ENCODE assay signal across 22 cellular contexts in the genomic region with DNA sequence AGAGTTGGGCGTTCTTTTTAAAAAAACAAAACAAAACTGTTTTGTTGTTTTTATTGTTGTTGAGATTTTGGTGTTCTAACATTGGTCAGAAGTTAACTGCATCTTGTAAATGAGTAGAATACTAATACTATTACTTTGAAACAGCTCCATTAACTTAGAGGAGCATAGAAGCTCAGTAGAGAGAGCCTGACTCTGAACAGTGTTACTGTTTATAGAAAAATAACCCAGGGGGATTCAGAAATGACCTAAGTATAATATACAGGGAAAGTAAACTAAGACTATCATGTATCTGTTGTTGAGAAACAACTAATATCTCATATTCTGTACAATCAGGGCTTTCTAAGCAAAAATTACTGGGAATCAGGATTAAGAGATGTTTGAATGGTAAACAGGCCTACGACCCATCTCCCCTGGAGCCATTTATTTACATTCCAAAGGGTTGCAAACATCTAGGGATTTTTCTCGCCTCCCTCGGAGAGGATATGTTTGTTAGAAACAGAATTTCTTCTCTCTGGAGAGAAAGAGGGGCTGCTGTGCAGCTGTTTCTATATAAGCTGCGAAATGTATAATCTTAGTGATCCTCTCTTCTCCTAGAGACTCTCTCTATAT.
DNase-seq lines count a peak whose midpoint lies in the region; TF ChIP-seq lines count a peak whose summit lies in the region.
"Had no signal": no experiment of that assay in that cellular context is flagged by ENCODE, and none has a peak within 500 bp of the region (broad histone marks: within the 10 kb centered on the region; RNA-seq: fewer than 3 reads in every experiment).

No MANE protein-coding gene starts in this region.

- peaks cover 36% of the 10 kb centered on the region for H3K4me1 ChIP-seq in HUES48 (ENCODE audit: control insufficient read depth, insufficient read depth, low read length)
- peaks cover 36% of the 10 kb centered on the region for H3K4me1 ChIP-seq in iPS-18a (ENCODE audit: control insufficient read depth, low read depth, low read length)
- peaks cover 25% of the 10 kb centered on the region for H3K4me1 ChIP-seq in smooth muscle cell (ENCODE audit: low read depth)
- H3K4me1 ChIP-seq: foreskin keratinocyte, psoas muscle, thyroid gland had no signal

- no peaks in the 10 kb centered on the region for H3K27me3 ChIP-seq in HUES48 (ENCODE audit: control insufficient read depth, insufficient read depth, low read length)
- no peaks in the 10 kb centered on the region for H3K27me3 ChIP-seq in iPS-18a (ENCODE audit: control insufficient read depth, insufficient read depth, low read length)
- no peaks in the 10 kb centered on the region for H3K27me3 ChIP-seq in smooth muscle cell (ENCODE audit: low read depth)
- H3K27me3 ChIP-seq: foreskin keratinocyte, thyroid gland had no signal

- in situ Hi-C loops in astrocyte of the spinal cord (cut with HindIII; ENCODE audit: low sequenced_read_pairs): no loop called here

- H4K20me1 ChIP-seq in smooth muscle cell (ENCODE audit: low read depth): no peaks in the 10 kb centered on the region

- H2AFZ ChIP-seq in smooth muscle cell (ENCODE audit: low read depth): peak overlapping the region; percentile 71

- no peaks in the 10 kb centered on the region for H3K36me3 ChIP-seq in HUES48 (ENCODE audit: control insufficient read depth, insufficient read depth, low read length)
- H3K36me3 ChIP-seq in iPS-18a (ENCODE audit: control insufficient read depth, low read depth, low read length): no peaks in the 10 kb centered on the region
- H3K36me3 ChIP-seq in smooth muscle cell (ENCODE audit: low read depth): no peaks in the 10 kb centered on the region
- H3K36me3 ChIP-seq: thyroid gland had no signal

- peak; percentile 5 for DNase-seq in astrocyte of the spinal cord (ENCODE audit: low read depth, low spot score)
- DNase-seq in smooth muscle cell (lab: John Stamatoyannopoulos, UW; ENCODE audit: unreplicated experiment): no peak
- DNase-seq in kidney tubule cell (ENCODE audit: low spot score): no peak
- DNase-seq in MV-4-11 (lab: John Stamatoyannopoulos, UW): no peak
- no peak for DNase-seq in NCI-H2107 treated with DMSO at 0.1 percent for 48 hours (lab: John Stamatoyannopoulos, UW; ENCODE audit: unreplicated experiment)
- DNase-seq: activated CD4-positive, alpha-beta T cell treated with anti-CD3 and anti-CD28 coated beads for 4 hours; activated naive CD8-positive, alpha-beta T cell treated with anti-CD3 and anti-CD28 coated beads for 36 hours; AML-193; cortex of kidney; DND-41; foreskin keratinocyte; KBM-7; NCI-H226; NCI-H82; psoas muscle; SHP77 treated with DMSO at 0.1 percent for 48 hours; stimulated activated naive CD8-positive, alpha-beta T cell treated with anti-CD3 and anti-CD28 coated beads, Interleukin-15, Interleukin-2, amounts not matched to agents 100 U/mL and 50 U/mL, for 24 hours; T-cell; thyroid gland had no signal

- H3K27ac ChIP-seq in HUES48 (ENCODE audit: low read depth, low read length) (peak overlapping the region; percentile 86), iPS-18a (ENCODE audit: low read length) (peak overlapping the region; percentile 9), smooth muscle cell (ENCODE audit: low read depth) (peak overlapping the region; percentile 73)
- H3K27ac ChIP-seq: foreskin keratinocyte, HL-60, psoas muscle, thyroid gland had no signal

- TF ChIP-seq CTCF in astrocyte of the spinal cord (IDR thresholded peaks at IDR 0.05; ENCODE audit: low read depth, low read length): no peak
- no peak for TF ChIP-seq CTCF in smooth muscle cell (IDR thresholded peaks at IDR 0.05; ENCODE audit: borderline replicate concordance, insufficient read depth, poor library complexity, severe bottlenecking)

- H3K9me3 ChIP-seq in HUES48 (ENCODE audit: control insufficient read depth, insufficient read depth, low read length): 0 out of 2 replicates have a peak, but pooled peaks cover 2% of the 10 kb centered on the region
- no peaks in the 10 kb centered on the region for H3K9me3 ChIP-seq in iPS-18a (ENCODE audit: control insufficient read depth, low read depth, low read length)
- no peaks in the 10 kb centered on the region for H3K9me3 ChIP-seq in smooth muscle cell (replicated peaks; ENCODE audit: low read depth)
- H3K9me3 ChIP-seq: psoas muscle, thyroid gland had no signal

- no peaks in the 10 kb centered on the region for H3F3A ChIP-seq in smooth muscle cell (ENCODE audit: low read depth)

- WGBS in smooth muscle cell (ENCODE audit: low lambda C conversion rate): 34% methylated on average over 5 of the region's 5 CpGs

- no peak overlapping the region for H3K9ac ChIP-seq in HUES48 (ENCODE audit: low read depth, low read length)
- peak overlapping the region; percentile 30 for H3K9ac ChIP-seq in iPS-18a (ENCODE audit: low read length)
- H3K9ac ChIP-seq in smooth muscle cell (ENCODE audit: low read depth): no peak overlapping the region

- H3K79me2 ChIP-seq in smooth muscle cell (ENCODE audit: low read depth): no peaks in the 10 kb centered on the region

- peak overlapping the region; percentile 81 for H3K4me2 ChIP-seq in smooth muscle cell

- H3K4me3 ChIP-seq in HUES48 (ENCODE audit: low read depth, low read length) (peak overlapping the region; percentile 25; the same call in 1 of the 2 replicates), astrocyte of the spinal cord (ENCODE audit: low read depth, low read length) (no peak overlapping the region), iPS-18a (ENCODE audit: low read length) (peak overlapping the region; percentile 40), smooth muscle cell (peak overlapping the region; percentile 41)
- H3K4me3 ChIP-seq: psoas muscle, thyroid gland had no signal

Comparison
In these comparisons a context has a peak if more than half of its experiments do, and no peak if none do; other contexts are left out.
1. H3K27ac ChIP-seq: peak in every context shown above with its lines; median percentile 86 in HUES48; 73 in smooth muscle cell; 9 in iPS-18a.